1 cellular context compared by ENCODE assay signal in genomic region chr6:39685486-39685826, GRCh38.
TF ChIP-seq lines count a peak whose summit lies in the region.

No MANE protein-coding gene starts in this region.

TF ChIP-seq in SK-N-SH, 30 proteins besides CTCF, POLR2A, EP300 and RAD21 (continued from another document):
- no peak for TF ChIP-seq NRF1 (IDR thresholded peaks at IDR 0.05; ENCODE audit: low read depth, low read length)
- TF ChIP-seq JUND (IDR thresholded peaks at IDR 0.05): no peak
- no peak for TF ChIP-seq RXRA (IDR thresholded peaks at IDR 0.05; ENCODE audit: borderline replicate concordance, low read depth)
- no peak for TF ChIP-seq FOSL2 (IDR thresholded peaks at IDR 0.05; ENCODE audit: borderline replicate concordance, low read depth)
